8 cellular contexts compared by ENCODE assay signal in genomic region chr2:27628767-27629709, GRCh38. TPM values are rescaled to one million over a fixed set of nuclear protein-coding genes. Genes with fewer than 3 reads are reported as not detected.
DNase-seq lines count a peak whose midpoint lies in the region; ATAC-seq, FAIRE-seq and TF ChIP-seq lines count a peak whose summit lies in the region.

CCDC121 (minus strand) TSS chr2:27629012; CDS start chr2:27627799, 1,213 bp downstream.
GPN1 (plus strand) TSS chr2:27629050; CDS start chr2:27629059, 9 bp downstream.

- POLR2A ChIA-PET in endothelial cell of umbilical vein (lab: Charles Lee), result no interaction called here

- H3K4me3 Mint-ChIP-seq in activated CD8-positive, alpha-beta memory T cell treated with anti-CD3 and anti-CD28 coated beads, Interleukin-2, amount 10 ng/mL, durations not matched to agents 7 days and 5 days, result no peak within 1 kb of the TSS

- peaks cover 33% of the 10 kb centered on the region for H3K36me3 Mint-ChIP-seq in activated CD8-positive, alpha-beta memory T cell treated with anti-CD3 and anti-CD28 coated beads, Interleukin-2, amount 10 ng/mL, durations not matched to agents 7 days and 5 days

- H3K79me2 ChIP-seq in endothelial cell of umbilical vein (ENCODE audit: control insufficient read depth, insufficient read depth, low read length), result peaks cover 10% of the 10 kb centered on the region

- peak; percentile 96 for TF ChIP-seq POLR2A in endothelial cell of umbilical vein (IDR thresholded peaks at IDR 0.05; ENCODE audit: low read depth, low read length)

- peak within 1 kb of the TSS; percentile 95 for H3K9ac ChIP-seq in endothelial cell of umbilical vein (replicated peaks; ENCODE audit: extremely low read depth, insufficient read depth, low read length)

- H4K20me1 ChIP-seq in endothelial cell of umbilical vein (replicated peaks; ENCODE audit: control insufficient read depth, extremely low read depth, insufficient read depth, low read length), result no peaks in the 10 kb centered on the region

- CTCF ChIA-PET in activated CD8-positive, alpha-beta memory T cell treated with anti-CD3 and anti-CD28 coated beads, Interleukin-2, amount 10 ng/mL, durations not matched to agents 7 days and 5 days (lab: Charles Lee), result interaction anchor here (0.8 to 1.5 kb wide), 7 partner anchors 10 to 244 kb away, joined by 3 to 9 read pairs (median 3); partner anchors contain the start of genes PPM1G, SLC4A1AP and SUPT7L
- CTCF ChIA-PET in endothelial cell of umbilical vein (lab: Charles Lee), result interaction anchor here (1.0 to 2.4 kb wide), 2 partner anchors 9 to 54 kb away, joined by 3 to 14 read pairs; no protein-coding TSS in a partner anchor

- H2AFZ ChIP-seq in endothelial cell of umbilical vein (ENCODE audit: low read depth, low read length), result peak within 1 kb of the TSS; percentile 95

- no peaks in the 10 kb centered on the region for H3K27me3 ChIP-seq in endothelial cell of umbilical vein (ENCODE audit: control insufficient read depth in 2 of 2, insufficient read depth in 2 of 2, low read length in 2 of 2)

- TF ChIP-seq CTCF in endothelial cell of umbilical vein (IDR thresholded peaks at IDR 0.05; ENCODE audit: extremely low read depth in 1 of 2, insufficient read depth in 1 of 2, low read depth in 1 of 2, low read length in 2 of 2), result no peak

- in situ Hi-C loops in Caki2 (cut with HindIII; ENCODE audit: low pct_unique_long_range_greater_than_20kb, low sequenced_read_pairs), result no loop called here

- DNase-seq in Caki2 (ENCODE audit: low read depth) (peak; percentile 92), HS-5 (ENCODE audit: low read depth) (peak; percentile 75), NOMO-1 (lab: John Stamatoyannopoulos, UW; ENCODE audit: unreplicated experiment in 2 of 2) (peak; percentile 99), endothelial cell of umbilical vein (ENCODE audit: low read depth, low spot score) (peak; percentile 93), midbrain (lab: John Stamatoyannopoulos, UW) (peak; percentile 88)
- DNase-seq in activated CD8-positive, alpha-beta memory T cell treated with anti-CD3 and anti-CD28 coated beads, Interleukin-2, amount 10 ng/mL, durations not matched to agents 7 days and 5 days, result peak; percentile 98
- peak; percentile 95 to 96 for DNase-seq in stimulated activated CD8-positive, alpha-beta memory T cell treated with anti-CD3 and anti-CD28 coated beads, Interleukin-15, amount 100 ng/mL, for 48 hours (ENCODE audit: low read depth in 2 of 2)

- H3K9me1 ChIP-seq in endothelial cell of umbilical vein (replicated peaks; ENCODE audit: control insufficient read depth, extremely low read depth, insufficient read depth, low read length), result no peaks in the 10 kb centered on the region

- no peaks in the 10 kb centered on the region for H3K9me3 ChIP-seq in endothelial cell of umbilical vein (replicated peaks; ENCODE audit: control insufficient read depth, insufficient read depth, low read length)

- peaks cover 27% of the 10 kb centered on the region for H3K4me1 ChIP-seq in endothelial cell of umbilical vein (ENCODE audit: control insufficient read depth, extremely low read depth, insufficient read depth, low read length)

- ATAC-seq in GM21360 (IDR thresholded peaks at IDR 0.05; ENCODE audit: unreplicated experiment), result peak; percentile 95
- peak; percentile 97 for ATAC-seq in activated CD8-positive, alpha-beta memory T cell treated with anti-CD3 and anti-CD28 coated beads, Interleukin-2, amount 10 ng/mL, durations not matched to agents 7 days and 5 days

- dilution Hi-C loops in endothelial cell of umbilical vein (cut with MboI; ENCODE audit: extremely low pct_ligation_motif_present, low sequenced_read_pairs), result no loop called here

- H3K4me2 ChIP-seq in endothelial cell of umbilical vein (ENCODE audit: insufficient read depth, low read length), result peak within 1 kb of the TSS; percentile 99

- intact Hi-C loops in endothelial cell of umbilical vein (cut with micrococcal nuclease), result loop anchor here (1.0 to 2.0 kb wide), 6 partner anchors 34 to 220 kb away; partner anchors contain the start of genes IFT172, NRBP1, PPM1G and SLC4A1AP

- TSS peak; percentile 35 for BruUV-seq in endothelial cell of umbilical vein (replicated peaks; lab: Mats Ljungman, UMichigan)

- H3K4me3 ChIP-seq in endothelial cell of umbilical vein (replicated peaks in 1 of 3; ENCODE audit: insufficient read depth in 1 of 3, low read depth in 1 of 3, low read length in 3 of 3), result peak within 1 kb of the TSS; percentile 98

- H3K36me3 ChIP-seq in endothelial cell of umbilical vein (ENCODE audit: control insufficient read depth in 2 of 2, extremely low read depth in 1 of 2, insufficient read depth in 2 of 2, low read length in 2 of 2), result peaks cover 4 to 7% of the 10 kb centered on the region in 2 experiments

- H3K9me3 Mint-ChIP-seq in activated CD8-positive, alpha-beta memory T cell treated with anti-CD3 and anti-CD28 coated beads, Interleukin-2, amount 10 ng/mL, durations not matched to agents 7 days and 5 days (ENCODE audit: low read depth), result no peaks in the 10 kb centered on the region

- no peak within 1 kb of the TSS for H3K27ac Mint-ChIP-seq in activated CD8-positive, alpha-beta memory T cell treated with anti-CD3 and anti-CD28 coated beads, Interleukin-2, amount 10 ng/mL, durations not matched to agents 7 days and 5 days

- peaks cover 40% of the 10 kb centered on the region for H3K4me1 Mint-ChIP-seq in activated CD8-positive, alpha-beta memory T cell treated with anti-CD3 and anti-CD28 coated beads, Interleukin-2, amount 10 ng/mL, durations not matched to agents 7 days and 5 days

- peak within 1 kb of the TSS; percentile 69 for H3K27ac ChIP-seq in endothelial cell of umbilical vein (ENCODE audit: insufficient read depth, low read depth, low read length)

- FAIRE-seq in endothelial cell of umbilical vein (lab: Jason Lieb, UNC), result peak; percentile 79

- H3K27me3 Mint-ChIP-seq in activated CD8-positive, alpha-beta memory T cell treated with anti-CD3 and anti-CD28 coated beads, Interleukin-2, amount 10 ng/mL, durations not matched to agents 7 days and 5 days, result no peaks in the 10 kb centered on the region

TF ChIP-seq in endothelial cell of umbilical vein, 7 proteins besides CTCF, POLR2A, EP300 and RAD21:
- TF ChIP-seq MYC (IDR thresholded peaks at IDR 0.05; ENCODE audit: low read depth, low read length) (peak; percentile 40), FOS (IDR thresholded peaks at IDR 0.05; ENCODE audit: borderline replicate concordance, insufficient read depth, low read length) (peak; percentile 82), EZH2 (IDR thresholded peaks at IDR 0.05; ENCODE audit: borderline replicate concordance, low read depth, low read length, severe bottlenecking) (no peak), POLR2AphosphoS5 (IDR thresholded peaks at IDR 0.05; ENCODE audit: insufficient read depth, low read depth, low read length) (peak; percentile 88), MAX (IDR thresholded peaks at IDR 0.05; ENCODE audit: insufficient read depth, insufficient read length) (peak; percentile 34)

RNA-seq across cellular contexts. Expression of gene CCDC121, which starts in this region (rescaled TPM):
- 3.7 and 6.0 TPM in 2 replicates for total RNA-seq in Caki2 (2014; rRNA removed; shearing (Covaris generic); ENCODE audit: low replicate concordance)
- 1 to 10 TPM in 1 of 2 experiments, under 1 TPM in 1; 0.98 to 1.5 TPM for total RNA-seq in activated CD8-positive, alpha-beta memory T cell treated with anti-CD3 and anti-CD28 coated beads, Interleukin-2, amount 10 ng/mL, durations not matched to agents 7 days and 5 days
- total RNA-seq in endothelial cell of umbilical vein, result 1.7 and 3.3 TPM in 2 replicates
- polyA plus RNA-seq in endothelial cell of umbilical vein, result 0.92 and 1.2 TPM in 2 replicates
- polyA plus RNA-seq in endothelial cell of umbilical vein (2011; cell fraction: cytosol; rRNA removed), result 1.4 and 1.5 TPM in 2 replicates
- polyA plus RNA-seq in endothelial cell of umbilical vein (2011; cell fraction: nucleus; rRNA removed), result 1.4 and 1.8 TPM in 2 replicates
- 2.2 and 2.7 TPM in 2 replicates for polyA plus RNA-seq in endothelial cell of umbilical vein (2012)
- polyA minus RNA-seq in endothelial cell of umbilical vein, result 0.79 and 0.95 TPM in 2 replicates
- 1.0 TPM for polyA minus RNA-seq in endothelial cell of umbilical vein (2011; cell fraction: cytosol; rRNA and poly(A)+ RNA removed)
- 0.96 and 1.0 TPM in 2 replicates for polyA minus RNA-seq in endothelial cell of umbilical vein (2011; cell fraction: nucleus; rRNA and poly(A)+ RNA removed)

RNA-seq across cellular contexts. Expression of gene GPN1, which starts in this region (rescaled TPM):
- 47.2 and 58.4 TPM in 2 replicates for total RNA-seq in Caki2 (2014; rRNA removed; shearing (Covaris generic); ENCODE audit: low replicate concordance)
- total RNA-seq in activated CD8-positive, alpha-beta memory T cell treated with anti-CD3 and anti-CD28 coated beads, Interleukin-2, amount 10 ng/mL, durations not matched to agents 7 days and 5 days, result 10 to 100 TPM; 36.9 to 50.9 TPM
- total RNA-seq in endothelial cell of umbilical vein, result 41.5 and 45.5 TPM in 2 replicates
- polyA plus RNA-seq in endothelial cell of umbilical vein, result 33.2 and 35.4 TPM in 2 replicates
- 49.3 and 49.6 TPM in 2 replicates for polyA plus RNA-seq in endothelial cell of umbilical vein (2011; cell fraction: cytosol; rRNA removed)
- 28.9 and 36.3 TPM in 2 replicates for polyA plus RNA-seq in endothelial cell of umbilical vein (2011; cell fraction: nucleus; rRNA removed)
- polyA plus RNA-seq in endothelial cell of umbilical vein (2012), result 56.4 and 68.4 TPM in 2 replicates
- polyA minus RNA-seq in endothelial cell of umbilical vein, result 52.5 and 60.8 TPM in 2 replicates
- polyA minus RNA-seq in endothelial cell of umbilical vein (2011; cell fraction: cytosol; rRNA and poly(A)+ RNA removed), result 35.8 TPM
- polyA minus RNA-seq in endothelial cell of umbilical vein (2011; cell fraction: nucleus; rRNA and poly(A)+ RNA removed), result 25.2 and 33.6 TPM in 2 replicates

Comparison
In these comparisons a context has a peak if more than half of its experiments do, and no peak if none do; other contexts are left out.
1. Peak in every context shown above with its lines: DNase-seq, ATAC-seq, H3K4me3 ChIP-seq and H3K27ac ChIP-seq.